Comparison of ENCODE assay signal across 1 cellular context in genomic region chr20:35826361-35826760, GRCh38.
TF ChIP-seq lines count a peak whose summit lies in the region.

No MANE protein-coding gene starts in this region.

TF ChIP-seq in GM23338, 12 proteins besides CTCF, POLR2A, EP300 and RAD21 (continued from another document):
- TF ChIP-seq, protein P1, sequence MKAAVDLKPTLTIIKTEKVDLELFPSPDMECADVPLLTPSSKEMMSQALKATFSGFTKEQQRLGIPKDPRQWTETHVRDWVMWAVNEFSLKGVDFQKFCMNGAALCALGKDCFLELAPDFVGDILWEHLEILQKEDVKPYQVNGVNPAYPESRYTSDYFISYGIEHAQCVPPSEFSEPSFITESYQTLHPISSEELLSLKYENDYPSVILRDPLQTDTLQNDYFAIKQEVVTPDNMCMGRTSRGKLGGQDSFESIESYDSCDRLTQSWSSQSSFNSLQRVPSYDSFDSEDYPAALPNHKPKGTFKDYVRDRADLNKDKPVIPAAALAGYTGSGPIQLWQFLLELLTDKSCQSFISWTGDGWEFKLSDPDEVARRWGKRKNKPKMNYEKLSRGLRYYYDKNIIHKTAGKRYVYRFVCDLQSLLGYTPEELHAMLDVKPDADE (IDR thresholded peaks at IDR 0.05), result no peak
- no peak for TF ChIP-seq STAT1 (IDR thresholded peaks at IDR 0.05; ENCODE audit: unreplicated experiment)
- no peak for TF ChIP-seq EZH2phosphoT487 (IDR thresholded peaks at IDR 0.05; ENCODE audit: unreplicated experiment)
- TF ChIP-seq ZNF462 (CRISPR knock-in tag; IDR thresholded peaks at IDR 0.05), result no peak
- TF ChIP-seq POLR2AphosphoS5 (IDR thresholded peaks at IDR 0.05; ENCODE audit: low read depth), result no peak
- no peak for TF ChIP-seq NANOG (IDR thresholded peaks at IDR 0.05; ENCODE audit: borderline replicate concordance)
- TF ChIP-seq ZNF114 (CRISPR knock-in tag; IDR thresholded peaks at IDR 0.05), result no peak
- no peak for TF ChIP-seq JUNB (IDR thresholded peaks at IDR 0.05; ENCODE audit: unreplicated experiment)
- TF ChIP-seq ZNF331 (CRISPR knock-in tag; IDR thresholded peaks at IDR 0.05; ENCODE audit: low read depth), result no peak
- TF ChIP-seq EZH2 (IDR thresholded peaks at IDR 0.05; ENCODE audit: low read depth, unreplicated experiment), result no peak
TF ChIP-seq in GM23338: peak in this region for 0.
